Comparison of ENCODE assay signal across 21 cellular contexts in the genomic region with DNA sequence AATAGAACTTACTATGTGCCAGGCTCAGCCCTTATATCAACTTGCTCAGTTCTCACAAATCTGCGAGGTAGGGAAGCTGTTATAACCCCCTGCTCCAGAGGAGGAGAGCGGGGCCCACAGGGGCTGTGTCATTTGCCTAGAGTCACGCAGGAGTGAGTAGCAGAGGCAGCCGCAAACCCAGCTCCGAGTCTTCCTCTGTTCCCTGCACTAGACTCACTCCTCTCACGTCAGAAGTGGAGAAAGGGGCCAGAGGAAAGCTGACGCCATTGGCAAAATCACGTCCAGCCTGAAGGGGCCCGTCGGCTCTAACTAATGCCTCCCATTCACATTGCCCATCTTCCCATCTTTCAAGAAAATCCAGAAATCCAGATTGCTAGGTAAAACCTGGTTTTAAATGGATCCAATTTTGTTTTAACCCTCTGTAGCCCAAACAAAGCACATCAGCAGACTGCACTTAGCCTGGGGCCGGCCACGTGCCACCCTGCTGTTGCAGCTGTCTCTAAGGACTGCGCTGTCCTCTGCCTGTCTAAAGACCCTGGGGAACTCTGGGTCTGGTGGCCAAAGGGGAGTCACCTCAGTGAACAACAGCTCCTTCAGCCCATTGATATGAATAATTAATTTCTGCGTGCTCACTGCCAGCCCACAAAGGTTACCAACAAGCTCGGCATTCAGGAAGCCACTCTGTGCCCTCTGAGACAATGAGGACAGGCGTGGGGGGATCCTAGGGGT. TPM values are rescaled to one million over a fixed set of nuclear protein-coding genes. Genes with fewer than 3 reads are reported as not detected.
DNase-seq lines count a peak whose midpoint lies in the region; ATAC-seq and TF ChIP-seq lines count a peak whose summit lies in the region.
"Had no signal": no experiment of that assay in that cellular context is flagged by ENCODE, and none has a peak within 500 bp of the region (broad histone marks: within the 10 kb centered on the region; RNA-seq: fewer than 3 reads in every experiment).

No MANE protein-coding gene starts in this region.

- H3K9me2 ChIP-seq in OCI-LY1 (ENCODE audit: low read depth, low read length) = no peaks in the 10 kb centered on the region

- TF ChIP-seq CTCF in GM10266 (IDR thresholded peaks at IDR 0.05; ENCODE audit: control insufficient read depth, insufficient read depth, low read depth, missing control alignments) (no peak), OCI-LY1 (IDR thresholded peaks at IDR 0.05; ENCODE audit: low read length) (no peak)

- no peaks in the 10 kb centered on the region for H3K27me3 Mint-ChIP-seq in memory B cell
- no peaks in the 10 kb centered on the region for H3K27me3 Mint-ChIP-seq in CD8-positive, alpha-beta memory T cell

- H3K36me3 ChIP-seq in OCI-LY1 (ENCODE audit: insufficient read depth, low read length) = no peaks in the 10 kb centered on the region
- H3K36me3 ChIP-seq in CD8-positive, alpha-beta memory T cell (ENCODE audit: insufficient read depth, low read length) = no peaks in the 10 kb centered on the region
- H3K36me3 ChIP-seq: HAP-1 had no signal

- no peak overlapping the region for H2AFZ ChIP-seq in OCI-LY1 (ENCODE audit: low read length)

- H3K4me3 ChIP-seq in OCI-LY1 (ENCODE audit: low read depth, low read length, poor library complexity, severe bottlenecking) = peak overlapping the region; percentile 29
- H3K4me3 ChIP-seq in CD8-positive, alpha-beta memory T cell (ENCODE audit: low read length) = no peak overlapping the region
- H3K4me3 ChIP-seq: HAP-1 had no signal

- peak overlapping the region; percentile 73 for H3K4me3 Mint-ChIP-seq in memory B cell
- H3K4me3 Mint-ChIP-seq in CD8-positive, alpha-beta memory T cell = no peak overlapping the region

- peaks cover 26% of the 10 kb centered on the region for H3K4me1 Mint-ChIP-seq in memory B cell
- peaks cover 0 to 2% (median 0%) of the 10 kb centered on the region in 3 donors for H3K4me1 Mint-ChIP-seq in CD8-positive, alpha-beta memory T cell

- peaks cover 87% of the 10 kb centered on the region for H3K4me1 ChIP-seq in OCI-LY1 (ENCODE audit: insufficient read depth, low read length, severe bottlenecking)
- H3K4me1 ChIP-seq in CD8-positive, alpha-beta memory T cell (ENCODE audit: insufficient read depth, low read length) = no peaks in the 10 kb centered on the region

- no peaks in the 10 kb centered on the region for H4K20me1 ChIP-seq in OCI-LY1 (ENCODE audit: insufficient read depth, low read length)

- ATAC-seq in GM21619 (IDR thresholded peaks at IDR 0.05; ENCODE audit: unreplicated experiment) (peak; percentile 55), memory B cell (ENCODE audit: low read depth) (peak; percentile 91), HG03159 (IDR thresholded peaks at IDR 0.05; ENCODE audit: unreplicated experiment) (no peak)
- ATAC-seq: left ventricle myocardium superior had no signal

- CTCF ChIA-PET in CD8-positive, alpha-beta memory T cell (lab: Charles Lee) = no interaction called here

- POLR2A ChIA-PET in CD8-positive, alpha-beta memory T cell (lab: Charles Lee) = no interaction called here

- no peaks in the 10 kb centered on the region for H3F3A ChIP-seq in OCI-LY1 (ENCODE audit: insufficient read depth, low read length)

- no peaks in the 10 kb centered on the region for H3K27me3 ChIP-seq in OCI-LY1 (ENCODE audit: insufficient read depth, low read length)
- no peaks in the 10 kb centered on the region for H3K27me3 ChIP-seq in CD8-positive, alpha-beta memory T cell (ENCODE audit: insufficient read depth, low read length, poor library complexity, severe bottlenecking)

- DNase-seq in GM10266 (ENCODE audit: extremely low spot score) (peak; percentile 40), memory B cell (ENCODE audit: low spot score in 2 of 2) (peak in 1 of 2 donors; percentile 30), T-helper 9 cell (no peak), COLO829 (ENCODE audit: low spot score) (no peak)
- no peak for DNase-seq in CD8-positive, alpha-beta memory T cell
- DNase-seq: activated CD4-positive, CD25-positive, alpha-beta regulatory T cell; amygdala; cerebellar nuclear complex; foreskin fibroblast; left ventricle myocardium superior; NCI-H1105; NCI-H446; substantia nigra had no signal

- H3K27ac Mint-ChIP-seq in memory B cell = peak overlapping the region; percentile 12
- peak overlapping the region in 1 of 8 donors; percentile 50 for H3K27ac Mint-ChIP-seq in CD8-positive, alpha-beta memory T cell
- H3K27ac Mint-ChIP-seq: activated T-helper 2 cell treated with anti-CD3 and anti-CD28 coated beads, Interferon-gamma antibody, Interleukin-2, Interleukin-4, amounts not matched to agents 10 μg/mL and 5 μg/mL and 100 μg/mL, durations not matched to agents 14 hours and 24 hours and 36 hours had no signal

- no peaks in the 10 kb centered on the region for H3K9me3 Mint-ChIP-seq in memory B cell
- H3K9me3 Mint-ChIP-seq in CD8-positive, alpha-beta memory T cell = no peaks in the 10 kb centered on the region
- H3K9me3 Mint-ChIP-seq: activated T-helper 2 cell treated with anti-CD3 and anti-CD28 coated beads, Interferon-gamma antibody, Interleukin-2, Interleukin-4, amounts not matched to agents 10 μg/mL and 5 μg/mL and 100 μg/mL, durations not matched to agents 14 hours and 24 hours and 36 hours had no signal

- H3K36me3 Mint-ChIP-seq in memory B cell = no peaks in the 10 kb centered on the region
- no peaks in the 10 kb centered on the region for H3K36me3 Mint-ChIP-seq in CD8-positive, alpha-beta memory T cell

- peak overlapping the region; percentile 94 for H3K27ac ChIP-seq in OCI-LY1 (ENCODE audit: low read depth, low read length, poor library complexity, severe bottlenecking)
- no peak overlapping the region for H3K27ac ChIP-seq in CD8-positive, alpha-beta memory T cell (ENCODE audit: low read depth, low read length)
- H3K27ac ChIP-seq: KMS-11 had no signal

- H3K9ac ChIP-seq in OCI-LY1 (ENCODE audit: low read length) = peak overlapping the region; percentile 54
- H3K9ac ChIP-seq: KMS-11 had no signal

- no peaks in the 10 kb centered on the region for H3K9me3 ChIP-seq in OCI-LY1 (ENCODE audit: low read length)
- no peaks in the 10 kb centered on the region for H3K9me3 ChIP-seq in CD8-positive, alpha-beta memory T cell (ENCODE audit: low read length)
- H3K9me3 ChIP-seq: HAP-1 had no signal

- peaks cover 15% of the 10 kb centered on the region; the same call in 1 of the 2 replicates for H3K79me2 ChIP-seq in OCI-LY1 (ENCODE audit: insufficient read depth, low read length)

- H3K4me2 ChIP-seq in OCI-LY1 (ENCODE audit: low read length) = peak overlapping the region; percentile 51
- H3K4me2 ChIP-seq: KMS-11 had no signal

RNA-seq across cellular contexts. Expression of a gene that starts 36.6 kb away (rescaled TPM):
- 10 to 100 TPM; 60.4 to 60.8 TPM for total RNA-seq in CD8-positive, alpha-beta memory T cell
- 26.9 TPM for polyA plus RNA-seq in CD8-positive, alpha-beta memory T cell

RNA-seq across cellular contexts. Expression of a gene that starts 53.9 kb away (rescaled TPM):
- not detected for total RNA-seq in CD8-positive, alpha-beta memory T cell
- polyA plus RNA-seq in CD8-positive, alpha-beta memory T cell = not detected
- total RNA-seq: activated CD8-positive, alpha-beta memory T cell treated with anti-CD3 and anti-CD28 coated beads for 36 hours; activated T-helper 2 cell treated with anti-CD3 and anti-CD28 coated beads, Interferon-gamma antibody, Interleukin-2, Interleukin-4, amounts not matched to agents 10 μg/mL and 5 μg/mL and 100 μg/mL, durations not matched to agents 14 hours and 24 hours and 36 hours; left ventricle myocardium superior; myocyte had no signal
